1 cellular context compared by ENCODE assay signal in genomic region chr6:71258078-71258866, GRCh38.
TF ChIP-seq lines count a peak whose summit lies in the region.

No MANE protein-coding gene starts in this region.

TF ChIP-seq in GM23338, 12 proteins besides CTCF, POLR2A, EP300 and RAD21 (continued from another document):
- TF ChIP-seq REST (IDR thresholded peaks at IDR 0.05; ENCODE audit: unreplicated experiment) (no peak), ETS1 (IDR thresholded peaks at IDR 0.05) (no peak), ZNF114 (CRISPR knock-in tag; IDR thresholded peaks at IDR 0.05) (no peak), STAT1 (IDR thresholded peaks at IDR 0.05; ENCODE audit: unreplicated experiment) (no peak), ZNF331 (CRISPR knock-in tag; IDR thresholded peaks at IDR 0.05; ENCODE audit: low read depth) (no peak)
